ENCODE assay signal across 25 cellular contexts in genomic region chr12:44509471-44509870, GRCh38.
DNase-seq lines count a peak whose midpoint lies in the region; ATAC-seq, FAIRE-seq and TF ChIP-seq lines count a peak whose summit lies in the region.
"Had no signal": no experiment of that assay in that cellular context is flagged by ENCODE, and none has a peak within 500 bp of the region (broad histone marks: within the 10 kb centered on the region; RNA-seq: fewer than 3 reads in every experiment).

No MANE protein-coding gene starts in this region.

- H3K27me3 ChIP-seq in OCI-LY1 (ENCODE audit: insufficient read depth, low read length), result no peaks in the 10 kb centered on the region
- H3K27me3 ChIP-seq: uterus had no signal

- no peaks in the 10 kb centered on the region for H3K9me2 ChIP-seq in OCI-LY1 (ENCODE audit: low read depth, low read length)

- 67 to 83% methylated on average over 2 of the region's 2 CpGs for WGBS in mesodermal cell (ENCODE audit: insufficient coverage in 2 of 2), 2 experiments

- H3K4me2 ChIP-seq in OCI-LY1 (ENCODE audit: low read length), result no peak overlapping the region

- H3K4me1 ChIP-seq in OCI-LY1 (ENCODE audit: insufficient read depth, low read length, severe bottlenecking), result peaks cover 46% of the 10 kb centered on the region
- peaks cover 20% of the 10 kb centered on the region for H3K4me1 ChIP-seq in mesodermal cell (ENCODE audit: control insufficient read depth, insufficient read depth, low read length, poor library complexity, severe bottlenecking)
- H3K4me1 ChIP-seq: uterus had no signal

- ATAC-seq in GM19455 (IDR thresholded peaks at IDR 0.05; ENCODE audit: unreplicated experiment), result no peak
- ATAC-seq in HG03571 (IDR thresholded peaks at IDR 0.05; ENCODE audit: unreplicated experiment), result no peak
- ATAC-seq: activated naive CD4-positive, alpha-beta T cell treated with anti-CD3 and anti-CD28 coated beads, Interleukin-2, amount 50 U/mL, for 72 hours; left lobe of liver; natural killer cell; PC-3; stimulated activated effector memory CD8-positive, alpha-beta T cell treated with anti-CD3 and anti-CD28 coated beads, Interleukin-12 subunit alpha, Interleukin-12 subunit beta, amount 100 ng/mL, for 72 hours had no signal

- FAIRE-seq in D721Med (lab: Jason Lieb, UNC), result no peak
- FAIRE-seq: H1 had no signal

- no peaks in the 10 kb centered on the region for H3F3A ChIP-seq in OCI-LY1 (ENCODE audit: insufficient read depth, low read length)

- no peaks in the 10 kb centered on the region for H4K20me1 ChIP-seq in OCI-LY1 (ENCODE audit: insufficient read depth, low read length)

- H3K9me3 ChIP-seq in OCI-LY1 (ENCODE audit: low read length) (no peaks in the 10 kb centered on the region), mesodermal cell (ENCODE audit: control insufficient read depth, low read length) (no peaks in the 10 kb centered on the region)
- H3K9me3 ChIP-seq: uterus had no signal

- H3K4me3 ChIP-seq in OCI-LY1 (ENCODE audit: low read depth, low read length, poor library complexity, severe bottlenecking) (no peak overlapping the region), mesodermal cell (ENCODE audit: extremely low read depth, insufficient read depth, low read length, poor library complexity, severe bottlenecking) (no peak overlapping the region)
- H3K4me3 ChIP-seq: uterus had no signal

- H3K27ac ChIP-seq in OCI-LY1 (ENCODE audit: low read depth, low read length, poor library complexity, severe bottlenecking), result peak overlapping the region; percentile 44
- peak overlapping the region; percentile 57 for H3K27ac ChIP-seq in mesodermal cell (ENCODE audit: low read depth, low read length, severe bottlenecking)
- H3K27ac ChIP-seq: uterus had no signal

- H2AFZ ChIP-seq in OCI-LY1 (ENCODE audit: low read length), result no peak overlapping the region

- H3K9ac ChIP-seq in OCI-LY1 (ENCODE audit: low read length), result no peak overlapping the region

- TF ChIP-seq CTCF in OCI-LY1 (IDR thresholded peaks at IDR 0.05; ENCODE audit: low read length) (no peak), D721Med (IDR thresholded peaks at IDR 0.05; ENCODE audit: insufficient read depth, missing control alignments) (no peak)

- no peaks in the 10 kb centered on the region for H3K79me2 ChIP-seq in OCI-LY1 (ENCODE audit: insufficient read depth, low read length)

- DNase-seq in AG20443 (ENCODE audit: low spot score) (peak; percentile 14), GM04503 (ENCODE audit: low read depth) (peak; percentile 11), NCI-H1694 treated with DMSO at 0.1 percent for 48 hours (lab: John Stamatoyannopoulos, UW) (no peak), D721Med (ENCODE audit: insufficient read length, low spot score) (no peak)
- DNase-seq: activated B cell treated with CpG ODN at 0.5 μM for 24 hours; activated CD8-positive, alpha-beta memory T cell treated with anti-CD3 and anti-CD28 coated beads, Interleukin-2, amount 50 U/mL, for 4 hours; effector CD4-positive, alpha-beta T cell; MV-4-11; natural killer cell; NCI-H187 treated with DMSO at 0.1 percent for 48 hours; NCI-H2227 treated with DMSO at 0.1 percent for 48 hours; PC-3; retina; Right ventricle myocardium superior; stimulated activated CD4-positive, alpha-beta T cell treated with anti-CD3 and anti-CD28 coated beads, Interleukin-2, amount 100 ng/mL, for 48 hours; T1000; uterus had no signal

- H3K36me3 ChIP-seq in OCI-LY1 (ENCODE audit: insufficient read depth, low read length), result no peaks in the 10 kb centered on the region
- H3K36me3 ChIP-seq in mesodermal cell (ENCODE audit: control insufficient read depth, insufficient read depth, low read length), result no peaks in the 10 kb centered on the region
- H3K36me3 ChIP-seq: uterus had no signal

Comparison
In these comparisons a context has a peak if more than half of its experiments do, and no peak if none do; other contexts are left out.
1. DNase-seq: peak in AG20443 (single experiment) and GM04503 (single experiment); none in NCI-H1694 treated with DMSO at 0.1 percent for 48 hours (single experiment) and D721Med (single experiment).